ENCODE assay signal across 24 cellular contexts in the genomic region with DNA sequence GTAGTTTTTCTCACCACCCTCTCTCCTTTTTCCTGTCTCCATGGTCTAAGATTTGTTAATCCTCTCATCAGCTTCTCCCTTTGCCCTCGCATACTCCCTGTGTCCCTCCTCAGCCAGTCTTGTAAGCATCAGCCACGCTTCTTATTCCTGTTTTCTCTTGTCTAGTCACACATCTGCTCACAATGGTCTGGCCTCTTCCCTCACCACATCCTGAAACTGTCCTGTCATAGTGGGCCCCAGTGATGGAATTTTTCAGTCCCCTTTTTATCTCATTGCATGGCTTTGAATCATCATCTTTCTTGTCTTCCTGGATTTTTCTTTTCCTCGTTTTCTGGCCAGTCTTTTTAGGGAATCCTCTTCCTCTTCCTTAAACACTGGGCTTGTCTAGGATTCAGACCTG. TPM values are rescaled to one million over a fixed set of nuclear protein-coding genes. Genes with fewer than 3 reads are reported as not detected.
DNase-seq lines count a peak whose midpoint lies in the region; ATAC-seq, FAIRE-seq and TF ChIP-seq lines count a peak whose summit lies in the region.
"Had no signal": no experiment of that assay in that cellular context is flagged by ENCODE, and none has a peak within 500 bp of the region (broad histone marks: within the 10 kb centered on the region; RNA-seq: fewer than 3 reads in every experiment).

No MANE protein-coding gene starts in this region.

- 0 out of 2 replicates have a peak overlapping the region, but pooled peaks have one; percentile 72 for H3K14ac ChIP-seq in IMR-90 (replicated peaks; ENCODE audit: low read depth, low read length)

- H2BK5ac ChIP-seq in IMR-90 (ENCODE audit: low read depth, low read length, poor library complexity, severe bottlenecking): no peak overlapping the region

- H2AK9ac ChIP-seq in IMR-90 (replicated peaks; ENCODE audit: low read depth, low read length, poor library complexity): peak overlapping the region; percentile 75

- H2AK5ac ChIP-seq in IMR-90 (ENCODE audit: low read depth, low read length): no peak overlapping the region

- no peaks in the 10 kb centered on the region for H3K27me3 Mint-ChIP-seq in CD4-positive, CD25-positive, alpha-beta regulatory T cell
- no peaks in the 10 kb centered on the region for H3K27me3 Mint-ChIP-seq in astrocyte (ENCODE audit: low read depth, unreplicated experiment)
- H3K27me3 Mint-ChIP-seq: activated CD8-positive, alpha-beta memory T cell treated with anti-CD3 and anti-CD28 coated beads, Interleukin-2, amount 10 ng/mL, durations not matched to agents 7 days and 5 days; central memory CD8-positive, alpha-beta T cell had no signal

- peak overlapping the region in 2 of 3 donors; percentile 0 to 62 for H3K27ac Mint-ChIP-seq in CD4-positive, CD25-positive, alpha-beta regulatory T cell
- H3K27ac Mint-ChIP-seq in astrocyte (ENCODE audit: unreplicated experiment): peak overlapping the region; percentile 86
- H3K27ac Mint-ChIP-seq: activated CD8-positive, alpha-beta memory T cell treated with anti-CD3 and anti-CD28 coated beads, Interleukin-2, amount 10 ng/mL, durations not matched to agents 7 days and 5 days had no signal

- no TSS peak for BruUV-seq in IMR-90 (replicated peaks; lab: Mats Ljungman, UMichigan)

- no peaks in the 10 kb centered on the region for H4K20me1 ChIP-seq in IMR-90 (ENCODE audit: insufficient read depth, low read length)
- H4K20me1 ChIP-seq in astrocyte (ENCODE audit: insufficient read depth, low read length): no peaks in the 10 kb centered on the region

- intact Hi-C loops in IMR-90 (cut with micrococcal nuclease): no loop called here
- intact Hi-C loops in psoas muscle (cut with DNase I): no loop called here
- intact Hi-C loops in left lung (cut with DNase I): no loop called here

- ATAC-seq in CD4-positive, CD25-positive, alpha-beta regulatory T cell (ENCODE audit: low read depth in 2 of 2): no peak
- ATAC-seq in IMR-90 (ENCODE audit: low read depth) (peak; percentile 37; the same call in 1 of the 2 replicates), psoas muscle (no peak), left lung (no peak)
- ATAC-seq: activated CD8-positive, alpha-beta memory T cell treated with anti-CD3 and anti-CD28 coated beads, Interleukin-2, amount 10 ng/mL, durations not matched to agents 7 days and 5 days; HepG2; Panc1 had no signal

- H2BK120ac ChIP-seq in IMR-90 (ENCODE audit: low read depth, low read length): no peak overlapping the region

- no peaks in the 10 kb centered on the region for H3K4me1 Mint-ChIP-seq in CD4-positive, CD25-positive, alpha-beta regulatory T cell
- H3K4me1 Mint-ChIP-seq in astrocyte (ENCODE audit: low read depth, unreplicated experiment): peaks cover 8% of the 10 kb centered on the region
- H3K4me1 Mint-ChIP-seq: central memory CD8-positive, alpha-beta T cell had no signal

- peak overlapping the region; percentile 9 for H2AFZ ChIP-seq in IMR-90 (replicated peaks; ENCODE audit: low read length, poor library complexity)
- H2AFZ ChIP-seq in astrocyte (ENCODE audit: low read depth, low read length): no peak overlapping the region

- no peak overlapping the region for H3K18ac ChIP-seq in IMR-90 (ENCODE audit: low read depth, low read length)

- H3K9ac ChIP-seq in IMR-90 (ENCODE audit: low read depth, low read length) (no peak overlapping the region), astrocyte (ENCODE audit: low read length) (no peak overlapping the region)

- in situ Hi-C loops in IMR-90 (cut with MboI; ENCODE audit: low sequenced_read_pairs): no loop called here

- no peak for TF ChIP-seq RAD21 in IMR-90 (IDR thresholded peaks at IDR 0.05; ENCODE audit: low read length)

- H3K4me3 ChIP-seq in CD4-positive, CD25-positive, alpha-beta regulatory T cell (ENCODE audit: low read depth, low read length): no peak overlapping the region
- H3K4me3 ChIP-seq in IMR-90 (ENCODE audit: insufficient read depth, low read depth, low read length) (no peak overlapping the region), astrocyte (ENCODE audit: insufficient read depth, low read depth, low read length) (no peak overlapping the region), psoas muscle (no peak overlapping the region), left lung (no peak overlapping the region), BE2C (ENCODE audit: low read depth, low read length) (no peak overlapping the region)
- H3K4me3 ChIP-seq: SK-N-MC had no signal

- no peak overlapping the region for H3K4me3 Mint-ChIP-seq in CD4-positive, CD25-positive, alpha-beta regulatory T cell
- no peak overlapping the region for H3K4me3 Mint-ChIP-seq in astrocyte (ENCODE audit: unreplicated experiment)
- H3K4me3 Mint-ChIP-seq: activated CD8-positive, alpha-beta memory T cell treated with anti-CD3 and anti-CD28 coated beads, Interleukin-2, amount 10 ng/mL, durations not matched to agents 7 days and 5 days; central memory CD8-positive, alpha-beta T cell had no signal

- CTCF ChIA-PET in IMR-90 (lab: Yijun Ruan, JAX): no interaction called here

- no peak overlapping the region for H3K4ac ChIP-seq in IMR-90 (ENCODE audit: low read depth, low read length)

- no peak overlapping the region for H4K91ac ChIP-seq in IMR-90 (ENCODE audit: insufficient read depth, low read depth, low read length)

- no peak overlapping the region for H3K56ac ChIP-seq in IMR-90 (ENCODE audit: extremely low read depth, insufficient read depth, low read length)

- 0 out of 4 replicates have a peak overlapping the region, but pooled peaks of 1 of the 2 experiments have one; percentile 25 for H4K8ac ChIP-seq in IMR-90 (ENCODE audit: low read depth in 2 of 2, low read length in 2 of 2)

- no peaks in the 10 kb centered on the region for H3K9me3 ChIP-seq in CD4-positive, CD25-positive, alpha-beta regulatory T cell (ENCODE audit: control insufficient read depth in 2 of 2, low read length in 2 of 2)
- H3K9me3 ChIP-seq in IMR-90 (ENCODE audit: control insufficient read depth, insufficient read depth, low read length): no peaks in the 10 kb centered on the region
- H3K9me3 ChIP-seq in astrocyte (ENCODE audit: insufficient read depth, low read depth, low read length): no peaks in the 10 kb centered on the region
- H3K9me3 ChIP-seq in psoas muscle: no peaks in the 10 kb centered on the region
- no peaks in the 10 kb centered on the region for H3K9me3 ChIP-seq in left lung
- H3K9me3 ChIP-seq in BE2C: no peaks in the 10 kb centered on the region

- 52% methylated on average over 3 of the region's 3 CpGs; no CpG with 5 or more reads in 1 of the 2 experiments for WGBS in IMR-90 (ENCODE audit: extremely low coverage in 2 of 2, insufficient read length in 1 of 2), 2 experiments
- 83 to 85% (median 85%) methylated on average over 3 of the region's 3 CpGs for WGBS in psoas muscle, 3 donors

- H3K4me2 ChIP-seq in IMR-90 (ENCODE audit: low read depth, low read length) (no peak overlapping the region), astrocyte (ENCODE audit: low read length) (no peak overlapping the region)

- H3K4me1 ChIP-seq in CD4-positive, CD25-positive, alpha-beta regulatory T cell (ENCODE audit: control insufficient read depth, insufficient read depth, low read length, poor library complexity, severe bottlenecking): no peaks in the 10 kb centered on the region
- peaks cover 2% of the 10 kb centered on the region; the same call in 1 of the 2 replicates for H3K4me1 ChIP-seq in IMR-90 (ENCODE audit: control insufficient read depth, insufficient read depth, low read length)
- no peaks in the 10 kb centered on the region for H3K4me1 ChIP-seq in astrocyte (ENCODE audit: insufficient read depth, low read length)
- no peaks in the 10 kb centered on the region for H3K4me1 ChIP-seq in psoas muscle
- H3K4me1 ChIP-seq in left lung: no peaks in the 10 kb centered on the region
- H3K4me1 ChIP-seq in BE2C: no peaks in the 10 kb centered on the region

- H4K5ac ChIP-seq in IMR-90 (ENCODE audit: low read depth, low read length): no peak overlapping the region

- no peak overlapping the region for H3K27ac ChIP-seq in CD4-positive, CD25-positive, alpha-beta regulatory T cell (ENCODE audit: insufficient read depth, low read length, poor library complexity, severe bottlenecking)
- H3K27ac ChIP-seq in IMR-90 (ENCODE audit: insufficient read depth, low read length): no peak overlapping the region
- no peak overlapping the region for H3K27ac ChIP-seq in astrocyte (ENCODE audit: low read depth, low read length)
- H3K27ac ChIP-seq in psoas muscle: no peak overlapping the region
- H3K27ac ChIP-seq in left lung: no peak overlapping the region
- H3K27ac ChIP-seq: SK-N-MC had no signal

- peaks cover 28% of the 10 kb centered on the region for H3K36me3 ChIP-seq in CD4-positive, CD25-positive, alpha-beta regulatory T cell (ENCODE audit: control insufficient read depth, insufficient read depth, low read length)
- peaks cover 20% of the 10 kb centered on the region for H3K36me3 ChIP-seq in IMR-90 (ENCODE audit: control insufficient read depth, insufficient read depth, low read length)
- H3K36me3 ChIP-seq in astrocyte (ENCODE audit: insufficient read depth, low read length): peaks cover 11% of the 10 kb centered on the region
- H3K36me3 ChIP-seq in psoas muscle (ENCODE audit: insufficient read depth in 1 of 2, low read depth in 1 of 2): peaks cover 5 to 56% of the 10 kb centered on the region in 2 donors
- peaks cover 0 to 48% of the 10 kb centered on the region in 2 donors for H3K36me3 ChIP-seq in left lung
- H3K36me3 ChIP-seq in BE2C: peaks cover 13% of the 10 kb centered on the region

- peaks cover 0 to 1% (median 0%) of the 10 kb centered on the region in 7 donors for H3K9me3 Mint-ChIP-seq in CD4-positive, CD25-positive, alpha-beta regulatory T cell
- H3K9me3 Mint-ChIP-seq in astrocyte (ENCODE audit: unreplicated experiment): no peaks in the 10 kb centered on the region
- H3K9me3 Mint-ChIP-seq: central memory CD8-positive, alpha-beta T cell had no signal

- no peaks in the 10 kb centered on the region for H3K79me1 ChIP-seq in IMR-90 (ENCODE audit: low read depth in 1 of 2, low read length in 2 of 2)

- no peaks in the 10 kb centered on the region for H3K79me2 ChIP-seq in astrocyte (ENCODE audit: insufficient read depth, low read length)

- TF ChIP-seq CTCF in IMR-90 (conservative IDR thresholded peaks at IDR 0.05; ENCODE audit: low read depth, low read length) (no peak), astrocyte (IDR thresholded peaks at IDR 0.05; ENCODE audit: insufficient read depth, low read depth, low read length) (no peak), psoas muscle (IDR thresholded peaks at IDR 0.05) (no peak), left lung (IDR thresholded peaks at IDR 0.05) (no peak), BE2C (IDR thresholded peaks at IDR 0.05; ENCODE audit: low read depth, low read length) (no peak)

- no peak for FAIRE-seq in astrocyte (lab: Jason Lieb, UNC)
- FAIRE-seq: HepG2 had no signal

- no peak overlapping the region for H3K23ac ChIP-seq in IMR-90 (ENCODE audit: low read depth, low read length)

- TF ChIP-seq POLR2A in IMR-90 (IDR thresholded peaks at IDR 0.05; ENCODE audit: low read depth, low read length): no peak

- dilution Hi-C loops in IMR-90 (cut with HindIII; ENCODE audit: low sequenced_read_pairs, unreplicated experiment): no loop called here

- no peak overlapping the region for H2BK20ac ChIP-seq in IMR-90 (ENCODE audit: low read depth, low read length)

- H3K9me1 ChIP-seq in IMR-90 (ENCODE audit: insufficient read depth, low read length): peaks cover 12% of the 10 kb centered on the region

- no peak for DNase-seq in CD4-positive, CD25-positive, alpha-beta regulatory T cell
- DNase-seq in IMR-90: peak; percentile 63
- no peak for DNase-seq in astrocyte (ENCODE audit: low read depth)
- DNase-seq in lung microvascular endothelial cell (ENCODE audit: low read depth in 2 of 2): peak; percentile 3 to 23
- no peak for DNase-seq in psoas muscle
- DNase-seq in HCEC 1CT: no peak
- DNase-seq in left lung: no peak
- DNase-seq in BE2C: no peak
- DNase-seq: activated CD8-positive, alpha-beta memory T cell treated with anti-CD3 and anti-CD28 coated beads, Interleukin-2, amount 10 ng/mL, durations not matched to agents 7 days and 5 days; activated effector memory CD4-positive, alpha-beta T cell treated with anti-CD3 and anti-CD28 coated beads, Interleukin-2, amount 50 U/mL, for 16 hours; amniotic stem cell; COR-L47; head of caudate nucleus; NCI-H1694; NCI-H2227 treated with DMSO at 0.1 percent for 48 hours; nucleus accumbens; retina had no signal

- peaks cover 62% of the 10 kb centered on the region for H3K36me3 Mint-ChIP-seq in CD4-positive, CD25-positive, alpha-beta regulatory T cell
- peaks cover 23% of the 10 kb centered on the region for H3K36me3 Mint-ChIP-seq in astrocyte (ENCODE audit: low read depth, unreplicated experiment)

- POLR2A ChIA-PET in IMR-90 (lab: Charles Lee; ENCODE audit: unreplicated experiment): no interaction called here

- no peaks in the 10 kb centered on the region for H3K27me3 ChIP-seq in CD4-positive, CD25-positive, alpha-beta regulatory T cell (ENCODE audit: control insufficient read depth, insufficient read depth, low read length)
- H3K27me3 ChIP-seq in IMR-90 (ENCODE audit: control insufficient read depth, insufficient read depth, low read length): no peaks in the 10 kb centered on the region
- no peaks in the 10 kb centered on the region for H3K27me3 ChIP-seq in astrocyte (ENCODE audit: insufficient read depth, low read length)
- no peaks in the 10 kb centered on the region for H3K27me3 ChIP-seq in psoas muscle (ENCODE audit: insufficient read depth in 3 of 3, low read length in 2 of 3)
- H3K27me3 ChIP-seq in left lung: no peaks in the 10 kb centered on the region
- no peaks in the 10 kb centered on the region for H3K27me3 ChIP-seq in BE2C

- no peak overlapping the region for H2BK15ac ChIP-seq in IMR-90 (ENCODE audit: low read depth, low read length)

RNA-seq across cellular contexts. Expression of gene GFRA4, which starts 57.2 kb away (rescaled TPM):
- total RNA-seq in CD4-positive, CD25-positive, alpha-beta regulatory T cell: not detected
- not detected for polyA plus RNA-seq in CD4-positive, CD25-positive, alpha-beta regulatory T cell
- total RNA-seq in IMR-90 (2012; rRNA removed) (not detected in 2 replicates), astrocyte (not detected in 2 replicates), lung microvascular endothelial cell (not detected in 2 replicates), psoas muscle (not detected), left lung (not detected)
- polyA plus RNA-seq in IMR-90 (2012; rRNA removed) (not detected in 2 replicates), psoas muscle (not detected)
- not detected in 2 replicates for polyA plus RNA-seq in IMR-90 (2012; cell fraction: cytosol; rRNA removed)
- not detected in 2 replicates for polyA plus RNA-seq in IMR-90 (2012; cell fraction: nucleus; rRNA removed; ENCODE audit: low replicate concordance)
- polyA plus RNA-seq in BE2C (2012; ENCODE audit: insufficient read depth, insufficient read length, low read depth): not detected
- total RNA-seq: activated CD8-positive, alpha-beta memory T cell treated with anti-CD3 and anti-CD28 coated beads, Interleukin-2, amount 10 ng/mL, durations not matched to agents 7 days and 5 days; H4; HepG2; lower leg skin had no signal
- polyA plus RNA-seq: esophagus, HepG2 had no signal

Comparison
In these comparisons a context has a peak if more than half of its experiments do, and no peak if none do; other contexts are left out.
1. DNase-seq: peak in IMR-90 (single experiment) and lung microvascular endothelial cell (2 of 2); none in CD4-positive, CD25-positive, alpha-beta regulatory T cell (0 of 3), astrocyte (single experiment), psoas muscle (0 of 2), HCEC 1CT (single experiment), left lung (0 of 2) and BE2C (single experiment).